Comparison of ENCODE assay signal across 1 cellular context in the genomic region with DNA sequence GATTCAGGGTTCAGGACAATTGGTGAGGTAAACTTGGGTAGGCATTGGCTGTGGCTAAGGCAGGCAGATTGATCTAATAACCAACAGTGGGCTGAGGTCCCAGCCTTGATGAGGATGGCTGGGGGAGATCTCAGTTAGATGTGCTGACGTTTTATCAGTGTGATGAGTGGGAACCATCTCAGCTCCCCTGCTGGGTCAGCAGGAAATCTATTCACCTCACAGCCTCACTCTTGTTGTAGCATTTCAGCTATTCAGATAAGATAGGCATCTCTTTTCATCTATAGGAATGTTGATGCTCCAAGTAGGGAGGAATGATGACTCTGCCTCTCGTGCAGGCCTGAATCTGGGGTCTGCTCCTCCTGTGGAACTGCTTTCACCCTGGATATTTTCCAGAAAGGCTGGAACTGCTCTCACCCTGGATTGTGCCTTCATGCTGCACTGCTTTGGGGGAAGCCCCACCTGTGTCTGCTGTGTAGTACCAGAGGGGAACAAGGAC.
TF ChIP-seq lines count a peak whose summit lies in the region.

No MANE protein-coding gene starts in this region.

TF ChIP-seq in H1, 55 proteins besides CTCF, POLR2A, EP300 and RAD21:
- TF ChIP-seq, protein P1, sequence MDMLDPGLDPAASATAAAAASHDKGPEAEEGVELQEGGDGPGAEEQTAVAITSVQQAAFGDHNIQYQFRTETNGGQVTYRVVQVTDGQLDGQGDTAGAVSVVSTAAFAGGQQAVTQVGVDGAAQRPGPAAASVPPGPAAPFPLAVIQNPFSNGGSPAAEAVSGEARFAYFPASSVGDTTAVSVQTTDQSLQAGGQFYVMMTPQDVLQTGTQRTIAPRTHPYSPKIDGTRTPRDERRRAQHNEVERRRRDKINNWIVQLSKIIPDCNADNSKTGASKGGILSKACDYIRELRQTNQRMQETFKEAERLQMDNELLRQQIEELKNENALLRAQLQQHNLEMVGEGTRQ (IDR thresholded peaks at IDR 0.05; ENCODE audit: low read length), result no peak
- TF ChIP-seq ASH2L (IDR thresholded peaks at IDR 0.05; ENCODE audit: low read length), result no peak
- no peak for TF ChIP-seq MAX (IDR thresholded peaks at IDR 0.05)
- no peak for TF ChIP-seq EGR1 (IDR thresholded peaks at IDR 0.05; ENCODE audit: borderline replicate concordance, low read depth, low read length)
- TF ChIP-seq NANOG (IDR thresholded peaks at IDR 0.05; ENCODE audit: insufficient read depth, low read depth, low read length, poor library complexity, severe bottlenecking), result no peak
- no peak for TF ChIP-seq SIRT6 (IDR thresholded peaks at IDR 0.05; ENCODE audit: low read length)
- TF ChIP-seq POLR2AphosphoS5 (IDR thresholded peaks at IDR 0.05; ENCODE audit: low read depth, low read length), result no peak
- no peak for TF ChIP-seq BRCA1 (IDR thresholded peaks at IDR 0.05; ENCODE audit: low read depth, low read length)
- TF ChIP-seq SP1 (IDR thresholded peaks at IDR 0.05; ENCODE audit: low read depth, low read length), result no peak
- no peak for TF ChIP-seq BACH1 (IDR thresholded peaks at IDR 0.05; ENCODE audit: low read length)
- no peak for TF ChIP-seq RFX5 (IDR thresholded peaks at IDR 0.05; ENCODE audit: borderline replicate concordance, low read depth, low read length)
- TF ChIP-seq FOSL1 (IDR thresholded peaks at IDR 0.05; ENCODE audit: insufficient read depth, low read depth, low read length), result no peak
- TF ChIP-seq EZH2 (IDR thresholded peaks at IDR 0.05; ENCODE audit: low read depth, low read length, severe bottlenecking), result no peak
- TF ChIP-seq CTBP2 (IDR thresholded peaks at IDR 0.05; ENCODE audit: borderline replicate concordance, insufficient read depth, insufficient read length, low read length), result no peak
- TF ChIP-seq HDAC6 (IDR thresholded peaks at IDR 0.05; ENCODE audit: low read depth, low read length), result no peak
- TF ChIP-seq RBBP5 (IDR thresholded peaks at IDR 0.05; ENCODE audit: borderline replicate concordance, low read depth, low read length), result no peak
- TF ChIP-seq CHD2 (IDR thresholded peaks at IDR 0.05; ENCODE audit: low read length), result no peak
TF ChIP-seq in H1: peak in this region for 0.
